ENCODE assay signal across 37 cellular contexts in the genomic region with DNA sequence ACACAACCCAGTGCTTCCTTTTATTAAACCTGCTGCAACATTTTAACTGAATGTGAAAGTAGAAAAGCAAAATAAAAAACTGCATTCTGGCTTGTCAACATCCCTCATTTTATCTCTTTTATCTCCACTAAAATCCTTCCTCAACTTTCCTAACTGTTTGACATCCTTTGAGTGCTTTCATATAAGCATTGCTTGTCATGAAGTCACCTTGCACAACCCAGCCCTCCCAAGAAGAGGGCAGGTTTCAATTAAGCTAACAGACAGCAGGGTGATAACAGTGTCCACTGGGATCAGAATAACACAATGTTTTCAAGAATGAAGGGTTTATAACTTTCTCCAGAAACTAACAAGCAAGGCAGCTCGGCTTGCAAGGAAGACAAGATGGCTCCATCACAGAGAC. TPM values are rescaled to one million over a fixed set of nuclear protein-coding genes. Genes with fewer than 3 reads are reported as not detected.
"Had no signal": no experiment of that assay in that cellular context is flagged by ENCODE, and none has a peak within 500 bp of the region (broad histone marks: within the 10 kb centered on the region; RNA-seq: fewer than 3 reads in every experiment).

No MANE protein-coding gene starts in this region.

- H3K4me1 Mint-ChIP-seq: activated B cell treated with CpG ODN at 0.5 μM for 24 hours; activated CD4-positive, alpha-beta T cell treated with anti-CD3 and anti-CD28 coated beads, Interleukin-2, amount 10 ng/mL, durations not matched to agents 24 days and 14 days; activated naive CD8-positive, alpha-beta T cell treated with anti-CD3 and anti-CD28 coated beads for 36 hours; activated T-helper 17 cell treated with anti-CD3 and anti-CD28 coated beads, Interleukin-2, amount 50 U/mL, for 72 hours; T-helper 17 cell had no signal

- H3K36me3 Mint-ChIP-seq: activated CD4-positive, alpha-beta memory T cell treated with anti-CD3 and anti-CD28 coated beads for 36 hours; activated naive CD4-positive, alpha-beta T cell treated with anti-CD3 and anti-CD28 coated beads, Interleukin-2, amount 50 U/mL, for 72 hours; activated naive CD8-positive, alpha-beta T cell treated with anti-CD3 and anti-CD28 coated beads for 36 hours had no signal

- H3K36me3 ChIP-seq: adrenal gland, brain microvascular endothelial cell, breast epithelium had no signal

- H3K9me3 ChIP-seq: adrenal gland, body of pancreas, breast epithelium had no signal

- H3K27me3 Mint-ChIP-seq: activated B cell treated with CpG ODN at 0.5 μM for 24 hours; activated CD4-positive, alpha-beta memory T cell treated with anti-CD3 and anti-CD28 coated beads for 36 hours; activated CD4-positive, alpha-beta T cell treated with anti-CD3 and anti-CD28 coated beads, Interleukin-2, amount 10 ng/mL, durations not matched to agents 24 days and 14 days; activated CD8-positive, alpha-beta T cell treated with anti-CD3 and anti-CD28 coated beads for 36 hours; activated T-helper 17 cell treated with anti-CD3 and anti-CD28 coated beads, Interleukin-2, amount 50 U/mL, for 72 hours; T-helper 17 cell had no signal

- H3K27ac ChIP-seq: adrenal gland, body of pancreas, brain microvascular endothelial cell, breast epithelium, VCaP had no signal

- DNase-seq: activated B cell treated with CpG ODN at 0.5 μM for 24 hours; activated CD4-positive, alpha-beta memory T cell treated with anti-CD3 and anti-CD28 coated beads for 36 hours; activated CD4-positive, alpha-beta T cell treated with anti-CD3 and anti-CD28 coated beads for 4 hours; activated CD4-positive, alpha-beta T cell treated with anti-CD3 and anti-CD28 coated beads, Interleukin-2, amount 10 ng/mL, durations not matched to agents 24 days and 14 days; activated CD4-positive, alpha-beta T cell treated with anti-CD3 and anti-CD28 coated beads, Interleukin-2, amount 50 U/mL, for 1 hour; activated CD4-positive, alpha-beta T cell treated with anti-CD3 and anti-CD28 coated beads, Interleukin-2, amount 50 U/mL, for 4 hours; activated CD4-positive, CD25-positive, alpha-beta regulatory T cell treated with anti-CD3 and anti-CD28 coated beads, Interleukin-2, amount 50 U/mL, for 72 hours; activated CD8-positive, alpha-beta memory T cell treated with anti-CD3 and anti-CD28 coated beads, Interleukin-2, amount 50 U/mL, for 4 hours; activated CD8-positive, alpha-beta T cell treated with anti-CD3 and anti-CD28 coated beads for 36 hours; activated effector memory CD4-positive, alpha-beta T cell treated with anti-CD3 and anti-CD28 coated beads, Interleukin-2, amount 50 U/mL, for 16 hours; activated gamma-delta T cell treated with Interleukin-2 at 50 U/mL for 16 hours; activated naive CD4-positive, alpha-beta T cell; activated naive CD4-positive, alpha-beta T cell treated with anti-CD3 and anti-CD28 coated beads for 36 hours; activated naive CD4-positive, alpha-beta T cell treated with anti-CD3 and anti-CD28 coated beads, Interleukin-2, amount 50 U/mL, for 16 hours; activated naive CD8-positive, alpha-beta T cell treated with anti-CD3 and anti-CD28 coated beads for 36 hours; activated T-cell treated with anti-CD3 and anti-CD28 coated beads for 4 hours; activated T-cell treated with anti-CD3 and anti-CD28 coated beads, Interleukin-2, amount 50 U/mL, for 1 hour; activated T-cell treated with anti-CD3 and anti-CD28 coated beads, Interleukin-2, amount 50 U/mL, for 4 hours; activated T-cell treated with anti-CD3 and anti-CD28 coated beads, Interleukin-2, amount 50 U/mL, for 72 hours; adrenal gland; amniotic stem cell; aorta; body of pancreas; brain microvascular endothelial cell; central memory CD4-positive, alpha-beta T cell; T-helper 17 cell had no signal

- H3K9me3 Mint-ChIP-seq: activated B cell treated with CpG ODN at 0.5 μM for 24 hours; activated CD4-positive, alpha-beta memory T cell treated with anti-CD3 and anti-CD28 coated beads for 36 hours; activated CD4-positive, alpha-beta T cell treated with anti-CD3 and anti-CD28 coated beads, Interleukin-2, amount 10 ng/mL, durations not matched to agents 24 days and 14 days; activated CD8-positive, alpha-beta T cell treated with anti-CD3 and anti-CD28 coated beads for 36 hours; activated naive CD4-positive, alpha-beta T cell treated with anti-CD3 and anti-CD28 coated beads for 36 hours; activated naive CD8-positive, alpha-beta T cell treated with anti-CD3 and anti-CD28 coated beads for 36 hours; activated T-cell treated with anti-CD3 and anti-CD28 coated beads, Interleukin-2, amount 50 U/mL, for 4 hours; activated T-helper 1 cell treated with anti-CD3 and anti-CD28 coated beads, Interleukin-12 subunit alpha, Interleukin-12 subunit beta, Interleukin-2, Interleukin-4 antibody, amounts not matched to agents 30 ng/mL and 10 ng/mL and 1 ng/mL, durations not matched to agents 14 hours and 24 hours and 36 hours had no signal

- H3K4me1 ChIP-seq: adrenal gland, breast epithelium had no signal

- H3K4me3 Mint-ChIP-seq: activated B cell treated with CpG ODN at 0.5 μM for 24 hours; activated CD4-positive, alpha-beta memory T cell treated with anti-CD3 and anti-CD28 coated beads for 36 hours; activated CD4-positive, alpha-beta T cell treated with anti-CD3 and anti-CD28 coated beads, Interleukin-2, amount 10 ng/mL, durations not matched to agents 24 days and 14 days; activated CD8-positive, alpha-beta T cell treated with anti-CD3 and anti-CD28 coated beads for 36 hours; activated naive CD4-positive, alpha-beta T cell treated with anti-CD3 and anti-CD28 coated beads for 36 hours; activated naive CD8-positive, alpha-beta T cell treated with anti-CD3 and anti-CD28 coated beads for 36 hours; activated T-cell treated with anti-CD3 and anti-CD28 coated beads, Interleukin-2, amount 50 U/mL, for 4 hours; activated T-cell treated with anti-CD3 and anti-CD28 coated beads, Interleukin-2, amount 50 U/mL, for 72 hours; activated T-helper 1 cell treated with anti-CD3 and anti-CD28 coated beads, Interleukin-12 subunit alpha, Interleukin-12 subunit beta, Interleukin-2, Interleukin-4 antibody, amounts not matched to agents 30 ng/mL and 10 ng/mL and 1 ng/mL, durations not matched to agents 14 hours and 24 hours and 36 hours; activated T-helper 17 cell treated with anti-CD3 and anti-CD28 coated beads, Interleukin-2, amount 50 U/mL, for 72 hours; T-helper 17 cell had no signal

- FAIRE-seq: astrocyte, TTC549 had no signal

- ATAC-seq: activated CD8-positive, alpha-beta T cell treated with anti-CD3 and anti-CD28 coated beads for 36 hours; activated naive CD4-positive, alpha-beta T cell treated with anti-CD3 and anti-CD28 coated beads, Interleukin-2, amount 50 U/mL, for 72 hours; activated T-cell treated with anti-CD3 and anti-CD28 coated beads, Interleukin-2, amount 50 U/mL, for 4 hours; activated T-cell treated with anti-CD3 and anti-CD28 coated beads, Interleukin-2, amount 50 U/mL, for 72 hours; activated T-helper 17 cell treated with anti-CD3 and anti-CD28 coated beads, Interleukin-2, amount 50 U/mL, for 72 hours; body of pancreas; T-helper 17 cell had no signal

- H3K27ac Mint-ChIP-seq: activated B cell treated with CpG ODN at 0.5 μM for 24 hours; activated CD4-positive, alpha-beta memory T cell treated with anti-CD3 and anti-CD28 coated beads for 36 hours; activated CD4-positive, alpha-beta T cell treated with anti-CD3 and anti-CD28 coated beads, Interleukin-2, amount 10 ng/mL, durations not matched to agents 24 days and 14 days; activated CD8-positive, alpha-beta T cell treated with anti-CD3 and anti-CD28 coated beads for 36 hours; activated naive CD4-positive, alpha-beta T cell treated with anti-CD3 and anti-CD28 coated beads for 36 hours; activated naive CD8-positive, alpha-beta T cell treated with anti-CD3 and anti-CD28 coated beads for 36 hours; activated T-cell treated with anti-CD3 and anti-CD28 coated beads, Interleukin-2, amount 50 U/mL, for 72 hours; activated T-helper 1 cell treated with anti-CD3 and anti-CD28 coated beads, Interleukin-12 subunit alpha, Interleukin-12 subunit beta, Interleukin-2, Interleukin-4 antibody, amounts not matched to agents 30 ng/mL and 10 ng/mL and 1 ng/mL, durations not matched to agents 14 hours and 24 hours and 36 hours; activated T-helper 17 cell treated with anti-CD3 and anti-CD28 coated beads, Interleukin-2, amount 50 U/mL, for 72 hours; T-helper 17 cell had no signal

- H3K4me3 ChIP-seq: adrenal gland, body of pancreas, breast epithelium had no signal

- H3K27me3 ChIP-seq: adrenal gland, body of pancreas, brain microvascular endothelial cell, breast epithelium had no signal

RNA-seq across cellular contexts. Expression of gene TSPAN8, which starts 16.3 kb away (rescaled TPM):
- total RNA-seq: activated B cell treated with CpG ODN at 0.5 μM for 24 hours; activated CD4-positive, alpha-beta memory T cell treated with anti-CD3 and anti-CD28 coated beads for 36 hours; activated CD4-positive, alpha-beta T cell treated with anti-CD3 and anti-CD28 coated beads, Interleukin-2, amount 10 ng/mL, durations not matched to agents 24 days and 14 days; activated CD8-positive, alpha-beta memory T cell treated with anti-CD3 and anti-CD28 coated beads for 36 hours; activated CD8-positive, alpha-beta T cell treated with anti-CD3 and anti-CD28 coated beads for 36 hours; activated naive CD4-positive, alpha-beta T cell treated with anti-CD3 and anti-CD28 coated beads for 36 hours; activated naive CD4-positive, alpha-beta T cell treated with anti-CD3 and anti-CD28 coated beads, Interleukin-2, amount 50 U/mL, for 72 hours; activated naive CD8-positive, alpha-beta T cell treated with anti-CD3 and anti-CD28 coated beads for 36 hours; activated T-cell treated with anti-CD3 and anti-CD28 coated beads, Interleukin-2, amount 50 U/mL, for 72 hours; activated T-helper 1 cell treated with anti-CD3 and anti-CD28 coated beads, Interleukin-12 subunit alpha, Interleukin-12 subunit beta, Interleukin-2, Interleukin-4 antibody, amounts not matched to agents 30 ng/mL and 10 ng/mL and 1 ng/mL, durations not matched to agents 14 hours and 24 hours and 36 hours; activated T-helper 17 cell treated with anti-CD3 and anti-CD28 coated beads, Interleukin-2, amount 50 U/mL, for 72 hours; astrocyte; cardiac septum; T-helper 1 cell treated with Interleukin-12 subunit alpha and Interleukin-12 subunit beta and Interleukin-4 antibody, amounts not matched to agents 30 ng/mL and 1 ng/mL, for 36 hours; T-helper 17 cell; T-helper 2 cell treated with Interferon-gamma antibody and Interleukin-4, amounts not matched to agents 100 ng/mL and 5 ng/mL, for 36 hours had no signal
